In the genomic region with DNA sequence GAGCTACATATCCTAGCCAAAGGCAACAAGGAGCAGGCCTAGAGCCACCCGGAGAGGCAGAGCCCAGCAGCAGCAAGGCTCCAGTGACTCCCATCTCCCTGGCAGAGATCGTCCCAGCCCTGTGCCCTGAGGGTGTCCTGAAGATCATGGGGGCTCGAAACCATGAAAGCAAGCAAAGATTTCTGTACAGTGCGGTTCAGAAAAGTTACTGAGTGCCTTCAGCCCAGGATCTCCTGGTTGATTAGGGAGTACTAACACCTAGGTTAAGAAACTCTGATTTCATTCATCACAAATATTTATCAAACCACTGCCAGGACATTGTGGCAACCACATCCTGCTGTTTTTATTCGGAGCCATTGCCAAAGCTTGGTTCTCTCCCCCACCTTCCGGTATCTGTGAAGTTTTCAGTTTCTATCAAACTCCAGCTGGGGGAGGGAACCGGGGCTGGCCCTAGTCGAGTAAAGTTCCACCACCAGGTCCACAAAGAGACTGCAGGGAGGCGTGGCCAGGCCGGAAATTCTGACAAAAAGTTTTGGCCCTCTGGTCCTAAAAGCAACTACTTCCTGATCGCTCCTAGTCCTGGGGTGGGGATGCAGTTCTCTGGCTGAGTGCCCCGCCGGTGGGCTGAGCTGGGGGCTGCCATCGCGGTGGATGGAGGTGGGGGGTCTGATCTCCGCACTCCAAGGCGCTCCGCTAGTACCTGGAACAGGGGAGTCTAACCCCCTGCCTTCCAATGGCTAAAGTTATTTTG, we compare ENCODE assay signal across 8 cellular contexts. TPM values are rescaled to one million over a fixed set of nuclear protein-coding genes. Genes with fewer than 3 reads are reported as not detected.
A peak's percentile ranks its signal among the peaks of the same experiment; 100 is the strongest.
DNase-seq lines count a peak whose midpoint lies in the region; ATAC-seq, FAIRE-seq and TF ChIP-seq lines count a peak whose summit lies in the region.

No MANE protein-coding gene starts in this region.

- DNase-seq in CD1c-positive myeloid dendritic cell (ENCODE audit: extremely low spot score) (peak; percentile 96), GM19240 (ENCODE audit: insufficient read length, low spot score) (peak; percentile 92), SK-N-SH (peak; percentile 67), Right ventricle myocardium inferior (ENCODE audit: missing footprints) (peak; percentile 90), pancreas (peak; percentile 81 to 90 (median 86)), thyroid gland (peak; percentile 93 to 94)
- DNase-seq in activated naive CD8-positive, alpha-beta T cell treated with anti-CD3 and anti-CD28 coated beads for 36 hours = peak; percentile 93

- TF ChIP-seq RAD21 in SK-N-SH (IDR thresholded peaks at IDR 0.05; ENCODE audit: low read length) = no peak

- peaks cover 39% of the 10 kb centered on the region for H4K20me1 ChIP-seq in SK-N-SH (ENCODE audit: insufficient read depth)

- H3K4me1 Mint-ChIP-seq in activated naive CD8-positive, alpha-beta T cell treated with anti-CD3 and anti-CD28 coated beads for 36 hours = peaks cover 42% of the 10 kb centered on the region

- H3K9ac ChIP-seq in SK-N-SH = peak overlapping the region; percentile 91

- peaks cover 3% of the 10 kb centered on the region for H3K27me3 Mint-ChIP-seq in activated naive CD8-positive, alpha-beta T cell treated with anti-CD3 and anti-CD28 coated beads for 36 hours

- no peaks in the 10 kb centered on the region for H3K9me3 ChIP-seq in SK-N-SH
- H3K9me3 ChIP-seq in pancreas = no peaks in the 10 kb centered on the region
- no peaks in the 10 kb centered on the region for H3K9me3 ChIP-seq in thyroid gland

- H2AFZ ChIP-seq in SK-N-SH (ENCODE audit: low read depth) = peak overlapping the region; percentile 53; the same call in 1 of the 2 replicates

- H3K4me2 ChIP-seq in SK-N-SH = peak overlapping the region; percentile 97

- H3K36me3 ChIP-seq in SK-N-SH (replicated peaks in 1 of 2; ENCODE audit: control insufficient read depth in 1 of 2, insufficient read depth in 2 of 2, low read length in 1 of 2) = peaks cover 11 to 13% of the 10 kb centered on the region in 2 experiments
- no peaks in the 10 kb centered on the region for H3K36me3 ChIP-seq in pancreas
- H3K36me3 ChIP-seq in thyroid gland = no peaks in the 10 kb centered on the region

- TF ChIP-seq CTCF in SK-N-SH (IDR thresholded peaks at IDR 0.05) (peak; percentile 35), pancreas (IDR thresholded peaks at IDR 0.05) (peak in 2 of 4 donors; percentile 15 to 27), thyroid gland (IDR thresholded peaks at IDR 0.05) (peak in 4 of 6 experiments; percentile 25 to 53 (median 50))

- H3K79me2 ChIP-seq in SK-N-SH (ENCODE audit: insufficient read depth) = peaks cover 52% of the 10 kb centered on the region

- H3K4me3 ChIP-seq in SK-N-SH (ENCODE audit: low read depth in 2 of 2, low read length in 1 of 2) (peak overlapping the region; percentile 81 to 86), pancreas (peak overlapping the region; percentile 65 to 81 (median 71)), thyroid gland (replicated peaks in 1 of 3) (peak overlapping the region; percentile 80 to 92 (median 87))

- H3K27ac Mint-ChIP-seq in activated naive CD8-positive, alpha-beta T cell treated with anti-CD3 and anti-CD28 coated beads for 36 hours = peak overlapping the region; percentile 99

- POLR2A ChIA-PET in SK-N-SH (lab: Yijun Ruan, JAX) = interaction anchor here (1.8 kb wide), 1 partner anchor 67 kb away, joined by 6 read pairs; no protein-coding TSS in a partner anchor

- FAIRE-seq in pancreas (lab: Jason Lieb, UNC) = peak; percentile 13

- CTCF ChIA-PET in SK-N-SH (lab: Yijun Ruan, JAX) = interaction anchor here (0.7 to 6.0 kb wide), 9 partner anchors 21 to 503 kb away, joined by 3 to 34 read pairs (median 3); partner anchors contain the start of gene ISY1

- H3K27ac ChIP-seq in SK-N-SH (ENCODE audit: low read depth in 2 of 2, low read length in 1 of 2) (peak overlapping the region; percentile 52 to 72), pancreas (peak overlapping the region; percentile 88 to 96 (median 91)), thyroid gland (peak overlapping the region; percentile 84 to 95 (median 94))

- ATAC-seq in HG03457 (IDR thresholded peaks at IDR 0.05; ENCODE audit: unreplicated experiment) = peak; percentile 66
- peak; percentile 62 for ATAC-seq in Right ventricle myocardium inferior
- ATAC-seq in pancreas = peak; percentile 63 to 77 (median 66)

- H3F3A ChIP-seq in SK-N-SH (replicated peaks; ENCODE audit: insufficient read depth) = peaks cover 15% of the 10 kb centered on the region

- peaks cover 47% of the 10 kb centered on the region for H3K36me3 Mint-ChIP-seq in activated naive CD8-positive, alpha-beta T cell treated with anti-CD3 and anti-CD28 coated beads for 36 hours

- no peaks in the 10 kb centered on the region for H3K9me3 Mint-ChIP-seq in activated naive CD8-positive, alpha-beta T cell treated with anti-CD3 and anti-CD28 coated beads for 36 hours

- no peaks in the 10 kb centered on the region for H3K9me2 ChIP-seq in SK-N-SH

- 3% methylated on average over 17 of the region's 18 CpGs for WGBS in SK-N-SH (ENCODE audit: low lambda C conversion rate)
- WGBS in pancreas, 2 donors = 0 to 1% methylated on average over 18 of the region's 18 CpGs
- 1% methylated on average over 9 to 15 of the region's 18 CpGs for WGBS in thyroid gland, 2 donors

- intact Hi-C loops in Right ventricle myocardium inferior (cut with DNase I) = loop anchor here (1.0 kb wide), 1 partner anchor 67 kb away; no protein-coding TSS in a partner anchor
- intact Hi-C loops in pancreas (cut with DNase I) = no loop called here
- intact Hi-C loops in thyroid gland (cut with DNase I) = no loop called here

- H3K4me1 ChIP-seq in SK-N-SH (ENCODE audit: control insufficient read depth in 1 of 2, insufficient read depth in 2 of 2, low read depth in 1 of 2, low read length in 1 of 2) = peaks cover 0 to 14% of the 10 kb centered on the region in 2 experiments; a peak in 2 of 4 replicates
- peaks cover 4 to 29% (median 8%) of the 10 kb centered on the region in 3 donors for H3K4me1 ChIP-seq in pancreas
- peaks cover 46 to 47% of the 10 kb centered on the region in 2 donors for H3K4me1 ChIP-seq in thyroid gland

- H3K27me3 ChIP-seq in SK-N-SH (ENCODE audit: insufficient read depth) (no peaks in the 10 kb centered on the region), pancreas (no peaks in the 10 kb centered on the region), thyroid gland (no peaks in the 10 kb centered on the region)

- H3K4me3 Mint-ChIP-seq in activated naive CD8-positive, alpha-beta T cell treated with anti-CD3 and anti-CD28 coated beads for 36 hours = peak overlapping the region; percentile 95

- no peak for TF ChIP-seq EP300 in SK-N-SH (IDR thresholded peaks at IDR 0.05; ENCODE audit: borderline replicate concordance in 1 of 2, low read depth in 1 of 2, low read length in 1 of 2)

- TF ChIP-seq POLR2A in thyroid gland (IDR thresholded peaks at IDR 0.05) = peak; percentile 40 to 73

TF ChIP-seq in SK-N-SH, 30 proteins besides CTCF, POLR2A, EP300 and RAD21 (continues in another document):
- TF ChIP-seq NFIC (IDR thresholded peaks at IDR 0.05; ENCODE audit: borderline replicate concordance) (peak; percentile 58; the same call in 1 of the 2 replicates), RCOR1 (IDR thresholded peaks at IDR 0.05; ENCODE audit: low read length) (no peak), ELF1 (IDR thresholded peaks at IDR 0.05) (peak; percentile 54), MAX (IDR thresholded peaks at IDR 0.05; ENCODE audit: low read depth) (peak; percentile 41; the same call in 1 of the 2 replicates), TCF12 (IDR thresholded peaks at IDR 0.05) (peak; percentile 47; the same call in 1 of the 2 replicates), CHD2 (IDR thresholded peaks at IDR 0.05; ENCODE audit: low read length, partially characterized antibody) (peak; percentile 46), FOXJ3 (CRISPR knock-in tag; IDR thresholded peaks at IDR 0.05) (no peak), EZH2phosphoT487 (IDR thresholded peaks at IDR 0.05; ENCODE audit: borderline replicate concordance, low read depth) (no peak), GABPA (IDR thresholded peaks at IDR 0.05; ENCODE audit: low read depth) (peak; percentile 44)

RNA-seq across cellular contexts. Expression of gene RAB43, which starts 1.2 kb away (rescaled TPM):
- polyA plus RNA-seq in SK-N-SH (2012; rRNA removed) (8.9 and 9.5 TPM in 2 replicates), pancreas (1 to 10 TPM; 4.7 to 9.4 TPM)
- 4.6 and 7.5 TPM in 2 replicates for polyA plus RNA-seq in SK-N-SH (2012; cell fraction: cytosol; rRNA removed)
- polyA plus RNA-seq in SK-N-SH (2012; cell fraction: nucleus; rRNA removed) = 16.6 and 20.6 TPM in 2 replicates
- total RNA-seq in activated naive CD8-positive, alpha-beta T cell treated with anti-CD3 and anti-CD28 coated beads for 36 hours = 10 to 100 TPM; 36.9 to 38.8 TPM
- total RNA-seq in Right ventricle myocardium inferior (3.4 TPM), pancreas (10 to 100 TPM in 2 of 6 donors, 1 to 10 TPM in 4; 7.2 to 18.7 (median 8.9) TPM), thyroid gland (10 to 100 TPM; 22.8 to 34.4 (median 26.1) TPM)

RNA-seq across cellular contexts. Expression of gene ISY1, which starts 40.4 kb away (rescaled TPM):
- polyA plus RNA-seq in SK-N-SH (2012; rRNA removed) (20.9 and 22.3 TPM in 2 replicates), pancreas (10 to 100 TPM; 11.3 to 11.6 TPM)
- polyA plus RNA-seq in SK-N-SH (2012; cell fraction: cytosol; rRNA removed) = 30.1 and 39.2 TPM in 2 replicates
- polyA plus RNA-seq in SK-N-SH (2012; cell fraction: nucleus; rRNA removed) = 9.0 and 11.8 TPM in 2 replicates
- 10 to 100 TPM; 77.7 to 80.1 TPM for total RNA-seq in activated naive CD8-positive, alpha-beta T cell treated with anti-CD3 and anti-CD28 coated beads for 36 hours
- total RNA-seq in Right ventricle myocardium inferior (25.1 TPM), pancreas (10 to 100 TPM in 5 of 6 donors, 1 to 10 TPM in 1; 9.2 to 17.2 (median 14.6) TPM), thyroid gland (10 to 100 TPM; 15.8 to 31.8 (median 20.2) TPM)

RNA-seq across cellular contexts. Expression of gene GP9, which starts 59.9 kb away (rescaled TPM):
- polyA plus RNA-seq in SK-N-SH (2012; rRNA removed) (not detected in 2 replicates), pancreas (under 1 TPM in 1 of 2 donors, not detected in 1; 0.14 TPM)
- not detected in 2 replicates for polyA plus RNA-seq in SK-N-SH (2012; cell fraction: cytosol; rRNA removed)
- polyA plus RNA-seq in SK-N-SH (2012; cell fraction: nucleus; rRNA removed) = not detected in 2 replicates
- not detected for total RNA-seq in activated naive CD8-positive, alpha-beta T cell treated with anti-CD3 and anti-CD28 coated beads for 36 hours
- total RNA-seq in Right ventricle myocardium inferior (not detected), pancreas (not detected), thyroid gland (not detected)

Comparison
In these comparisons a context has a peak if more than half of its experiments do, and no peak if none do; other contexts are left out.
1. Peak in every context shown above with its lines: DNase-seq, ATAC-seq, H3K4me3 ChIP-seq and H3K27ac ChIP-seq.